ENCODE assay signal across 1 cellular context in genomic region chr5:177131711-177132503, GRCh38.
TF ChIP-seq lines count a peak whose summit lies in the region.

No MANE protein-coding gene starts in this region.

TF ChIP-seq in K562, 482 proteins besides CTCF, POLR2A, EP300 and RAD21 (continued from another document):
- TF ChIP-seq ZBTB33 (CRISPR knock-in tag; IDR thresholded peaks at IDR 0.05) (peak; percentile 94), USF2 (CRISPR knock-in tag; IDR thresholded peaks at IDR 0.05) (peak; percentile 72), FIP1L1 (IDR thresholded peaks at IDR 0.05; ENCODE audit: low read depth, low read length, poor library complexity, severe bottlenecking) (peak; percentile 27), FOXJ2 (tag; IDR thresholded peaks at IDR 0.05) (no peak), ZBTB26 (CRISPR knock-in tag; IDR thresholded peaks at IDR 0.05) (no peak), TFE3 (CRISPR knock-in tag; IDR thresholded peaks at IDR 0.05) (peak; percentile 50), STAT5A (IDR thresholded peaks at IDR 0.05; ENCODE audit: borderline replicate concordance, low read length) (no peak), ZNF609 (CRISPR knock-in tag; IDR thresholded peaks at IDR 0.05; ENCODE audit: borderline replicate concordance) (no peak), RAD51 (IDR thresholded peaks at IDR 0.05; ENCODE audit: borderline replicate concordance, low read depth) (peak; percentile 62; the same call in 1 of the 2 replicates), POLR2G (IDR thresholded peaks at IDR 0.05; ENCODE audit: low read depth, low read length) (no peak), NFRKB (IDR thresholded peaks at IDR 0.05; ENCODE audit: low read depth) (no peak), GTF2F1 (IDR thresholded peaks at IDR 0.05; ENCODE audit: low read depth, low read length) (no peak), USF1 (CRISPR knock-in tag; IDR thresholded peaks at IDR 0.05) (peak; percentile 79)
